Comparison of ENCODE assay signal across 8 cellular contexts in the genomic region with DNA sequence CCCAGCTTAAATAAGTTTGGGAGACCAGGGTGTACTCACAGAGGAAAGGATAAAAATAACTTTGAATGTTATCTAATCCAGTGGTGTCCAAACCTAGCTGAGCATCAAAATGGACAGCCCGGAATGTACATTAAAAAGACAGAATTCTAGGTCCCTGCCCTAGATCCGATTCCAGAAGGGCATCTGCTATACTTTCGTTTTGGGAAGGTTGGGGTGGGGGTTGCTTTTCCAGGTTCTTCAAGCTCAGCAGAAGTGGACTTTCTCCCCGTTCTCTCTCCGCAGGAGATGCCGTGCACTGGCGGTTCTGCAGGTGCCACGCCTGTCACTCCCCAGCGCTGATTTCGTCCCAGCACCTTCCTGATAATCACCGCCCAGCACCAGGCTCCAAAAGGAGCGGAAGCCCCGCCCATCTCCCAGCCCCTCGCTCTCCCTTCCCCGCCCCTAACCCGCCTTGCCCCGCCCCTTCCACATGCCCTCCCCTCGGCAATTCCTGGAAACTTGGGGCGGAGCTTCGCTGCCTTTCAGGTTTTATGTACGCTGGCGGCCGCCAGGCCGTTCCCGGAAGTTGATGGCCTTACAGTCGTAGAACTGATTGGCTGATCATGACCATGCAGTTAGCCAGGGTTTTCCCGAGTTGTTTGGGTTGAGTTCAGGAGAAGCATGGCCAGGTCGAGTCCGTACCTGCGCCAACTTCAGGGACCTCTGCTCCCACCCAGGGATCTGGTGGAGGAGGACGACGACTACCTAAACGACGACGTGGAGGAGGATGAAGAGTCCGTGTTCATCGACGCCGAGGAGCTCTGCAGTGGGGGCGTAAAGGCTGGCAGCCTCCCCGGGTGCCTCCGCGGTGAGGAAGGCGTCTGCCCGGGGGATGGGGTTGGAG. TPM values are rescaled to one million over a fixed set of nuclear protein-coding genes. Genes with fewer than 3 reads are reported as not detected.
DNase-seq lines count a peak whose midpoint lies in the region; ATAC-seq and TF ChIP-seq lines count a peak whose summit lies in the region.

A gene (plus strand): TSS at position 550 of the 883 bp plus-strand sequence. CDS start 111 bp downstream, at position 661.

- H3K4me2 ChIP-seq in KMS-11, result peak within 1 kb of the TSS; percentile 97

- H3K9me3 Mint-ChIP-seq in activated T-cell treated with anti-CD3 and anti-CD28 coated beads, Interleukin-2, amount 50 U/mL, for 24 hours, result no peaks in the 10 kb centered on the region

- H3K27me3 Mint-ChIP-seq in activated T-cell treated with anti-CD3 and anti-CD28 coated beads, Interleukin-2, amount 50 U/mL, for 24 hours, result no peaks in the 10 kb centered on the region

- ATAC-seq in GM21786 (IDR thresholded peaks at IDR 0.05; ENCODE audit: unreplicated experiment) (peak; percentile 87), Panc1 (peak; percentile 99), esophagus mucosa (peak; percentile 100)

- DNase-seq in DMS79 treated with DMSO at 0.1 percent for 48 hours (lab: John Stamatoyannopoulos, UW) (peak; percentile 74), Panc1 (ENCODE audit: low read depth, low spot score) (peak; percentile 76)
- DNase-seq in activated T-cell treated with anti-CD3 and anti-CD28 coated beads, Interleukin-2, amount 50 U/mL, for 24 hours, result peak; percentile 97
- DNase-seq in stimulated activated CD8-positive, alpha-beta memory T cell treated with anti-CD3 and anti-CD28 coated beads, Interleukin-4, amount 100 ng/mL, for 48 hours, result peak; percentile 99

- no peak for TF ChIP-seq CTCF in KMS-11 (conservative IDR thresholded peaks at IDR 0.05; ENCODE audit: low read depth, low read length)
- no peak for TF ChIP-seq CTCF in Panc1 (IDR thresholded peaks at IDR 0.05)

- peak within 1 kb of the TSS; percentile 91 for H2AFZ ChIP-seq in KMS-11 (ENCODE audit: low read depth)

- H3K27me3 ChIP-seq in KMS-11 (ENCODE audit: insufficient read depth, low read depth) (no peaks in the 10 kb centered on the region), Panc1 (ENCODE audit: control insufficient read depth, insufficient read depth, low read length) (peaks cover 2% of the 10 kb centered on the region; the same call in 1 of the 2 replicates), mucosa of stomach (ENCODE audit: control insufficient read depth, insufficient read depth, low read length) (no peaks in the 10 kb centered on the region)

- H4K20me1 ChIP-seq in KMS-11 (ENCODE audit: insufficient read depth), result no peaks in the 10 kb centered on the region

- H3K9ac ChIP-seq in KMS-11, result peak within 1 kb of the TSS; percentile 79
- H3K9ac ChIP-seq in mucosa of stomach (ENCODE audit: low read length), result peak within 1 kb of the TSS; percentile 79

- H3K4me3 ChIP-seq in KMS-11 (IDR thresholded peaks at IDR 0.05; ENCODE audit: insufficient read depth, low read depth, low read length) (peak within 1 kb of the TSS; percentile 31), Panc1 (ENCODE audit: low read depth in 2 of 2, low read length in 2 of 2) (peak within 1 kb of the TSS; percentile 87 to 89), mucosa of stomach (ENCODE audit: low read length) (peak within 1 kb of the TSS; percentile 60)

- H3K27ac Mint-ChIP-seq in activated T-cell treated with anti-CD3 and anti-CD28 coated beads, Interleukin-2, amount 50 U/mL, for 24 hours, result peak within 1 kb of the TSS; percentile 100

- H3K36me3 Mint-ChIP-seq in activated T-cell treated with anti-CD3 and anti-CD28 coated beads, Interleukin-2, amount 50 U/mL, for 24 hours (ENCODE audit: low read depth), result peaks cover 42% of the 10 kb centered on the region

- peak within 1 kb of the TSS; percentile 99 for H3K4me3 Mint-ChIP-seq in activated T-cell treated with anti-CD3 and anti-CD28 coated beads, Interleukin-2, amount 50 U/mL, for 24 hours

- POLR2A ChIA-PET in Panc1 (lab: Charles Lee), result interaction anchor here (0.6 to 1.2 kb wide), 6 partner anchors 12 to 347 kb away, joined by 3 to 19 read pairs (median 6); no protein-coding TSS in a partner anchor

- H3K9me3 ChIP-seq in Panc1 (ENCODE audit: control insufficient read depth, insufficient read depth, low read depth, low read length) (no peaks in the 10 kb centered on the region), mucosa of stomach (ENCODE audit: control insufficient read depth, low read length) (no peaks in the 10 kb centered on the region)

- H3K27ac ChIP-seq in KMS-11 (peak within 1 kb of the TSS; percentile 79), Panc1 (ENCODE audit: low read length) (peak within 1 kb of the TSS; percentile 86)

- CTCF ChIA-PET in Panc1 (lab: Charles Lee), result interaction anchor here (0.7 kb wide), 1 partner anchor 25 kb away, joined by 8 read pairs; no protein-coding TSS in a partner anchor

- in situ Hi-C loops in Panc1 (cut with HindIII; ENCODE audit: low pct_unique_long_range_greater_than_20kb, low sequenced_read_pairs), result no loop called here

- no TSS peak for BruUV-seq in Panc1 (replicated peaks; lab: Mats Ljungman, UMichigan)

- H3K36me3 ChIP-seq in KMS-11 (ENCODE audit: insufficient read depth), result no peaks in the 10 kb centered on the region; the same call in 1 of the 2 replicates
- no peaks in the 10 kb centered on the region; the same call in 1 of the 2 replicates for H3K36me3 ChIP-seq in Panc1 (ENCODE audit: control insufficient read depth, insufficient read depth, low read length)
- H3K36me3 ChIP-seq in mucosa of stomach (ENCODE audit: control insufficient read depth, insufficient read depth, low read length), result no peaks in the 10 kb centered on the region

- peaks cover 20% of the 10 kb centered on the region; the same call in 1 of the 2 replicates for H3K79me2 ChIP-seq in KMS-11 (ENCODE audit: insufficient read depth, low read depth)

- peaks cover 48% of the 10 kb centered on the region for H3K4me1 Mint-ChIP-seq in activated T-cell treated with anti-CD3 and anti-CD28 coated beads, Interleukin-2, amount 50 U/mL, for 24 hours (ENCODE audit: low read depth)

- intact Hi-C loops in Panc1 (cut with micrococcal nuclease; ENCODE audit: unreplicated experiment), result no loop called here

- H3K4me1 ChIP-seq in KMS-11 (ENCODE audit: low read depth, poor library complexity, severe bottlenecking) (peaks cover 29% of the 10 kb centered on the region), Panc1 (ENCODE audit: control insufficient read depth, insufficient read depth, low read length) (peaks cover 9% of the 10 kb centered on the region), mucosa of stomach (ENCODE audit: control insufficient read depth, insufficient read depth, low read length) (peaks cover 12% of the 10 kb centered on the region)

RNA-seq across cellular contexts. Expression of the gene that starts here (rescaled TPM):
- total RNA-seq in Panc1 (2021; ENCODE audit: unreplicated experiment), result 4.9 TPM
- 0.86 TPM for polyA plus RNA-seq in Panc1 (2012; ENCODE audit: insufficient read length)
- 2.1 TPM for total RNA-seq in esophagus mucosa

Comparison
In these comparisons a context has a peak if more than half of its experiments do, and no peak if none do; other contexts are left out.
1. Peak in every context shown above with its lines: DNase-seq, ATAC-seq, H3K4me3 ChIP-seq and H3K27ac ChIP-seq.
2. H3K4me3 ChIP-seq: peak in every context shown above with its lines; median percentile 88 in Panc1; 60 in mucosa of stomach; 31 in KMS-11.